13 cellular contexts compared by ENCODE assay signal in the genomic region with DNA sequence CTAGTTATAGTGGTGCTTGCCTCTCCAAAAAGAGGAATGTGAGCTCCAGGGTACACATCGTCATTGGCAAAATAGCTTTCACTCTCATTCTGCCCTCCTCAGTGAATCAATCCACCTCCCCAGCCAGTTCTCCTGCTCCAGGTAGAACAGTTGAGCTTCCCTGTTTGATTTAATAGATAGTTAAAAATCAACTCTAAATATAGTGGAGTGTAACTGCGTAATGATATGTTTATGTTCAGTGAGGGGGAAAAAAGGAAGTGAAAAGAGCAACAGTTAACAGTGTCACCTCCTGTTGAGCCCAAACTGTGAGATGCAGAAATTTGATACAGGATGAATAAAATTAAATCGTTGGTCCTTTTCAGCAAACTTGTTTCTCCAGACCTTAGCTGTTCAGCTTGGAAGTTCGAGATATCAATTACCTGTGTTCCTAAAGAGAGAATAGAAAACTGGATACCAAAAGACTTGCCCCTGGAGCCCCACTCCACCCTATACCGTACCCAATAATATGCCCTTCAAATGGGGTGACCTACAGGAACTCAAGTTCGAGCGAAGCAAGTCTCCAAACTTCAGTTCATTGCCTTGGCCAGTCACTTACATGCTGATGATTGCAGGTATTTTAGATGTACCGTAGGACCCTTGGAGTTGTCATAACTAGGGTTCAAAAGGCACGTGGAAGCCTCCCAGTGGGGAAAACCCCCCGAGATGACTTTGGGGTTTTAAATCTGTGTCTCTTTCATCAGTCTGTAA.
DNase-seq lines count a peak whose midpoint lies in the region; ATAC-seq and TF ChIP-seq lines count a peak whose summit lies in the region.
"Had no signal": no experiment of that assay in that cellular context is flagged by ENCODE, and none has a peak within 500 bp of the region (broad histone marks: within the 10 kb centered on the region; RNA-seq: fewer than 3 reads in every experiment).

No MANE protein-coding gene starts in this region.

- no peak overlapping the region for H3K4me3 Mint-ChIP-seq in activated T-helper 17 cell treated with anti-CD3 and anti-CD28 coated beads, Interleukin-2, amount 50 U/mL, for 72 hours
- H3K4me3 Mint-ChIP-seq: activated CD4-positive, alpha-beta T cell treated with anti-CD3 and anti-CD28 coated beads for 36 hours had no signal

- H3K4me1 ChIP-seq in Karpas-422 (ENCODE audit: low read length): peaks cover 14% of the 10 kb centered on the region

- H3K9ac ChIP-seq in Karpas-422 (ENCODE audit: low read length): no peak overlapping the region; the same call in 1 of the 2 replicates
- H3K9ac ChIP-seq: SK-N-SH had no signal

- DNase-seq in GM10248 (ENCODE audit: extremely low spot score) (peak; percentile 16), Karpas-422 (peak; percentile 59), RPMI8226 (peak; percentile 14), dermis blood vessel endothelial cell (no peak), T1000 (lab: John Stamatoyannopoulos, UW) (no peak), DMS53 treated with DMSO at 0.1 percent for 48 hours (lab: John Stamatoyannopoulos, UW; ENCODE audit: unreplicated experiment) (no peak)
- DNase-seq: activated CD4-positive, alpha-beta T cell treated with anti-CD3 and anti-CD28 coated beads for 36 hours; activated effector memory CD4-positive, alpha-beta T cell treated with anti-CD3 and anti-CD28 coated beads, Interleukin-2, amount 50 U/mL, for 16 hours; mammary epithelial cell; SK-N-SH had no signal

- H3K9me2 ChIP-seq in Karpas-422 (replicated peaks; ENCODE audit: insufficient read depth, low read length): no peaks in the 10 kb centered on the region
- H3K9me2 ChIP-seq: SK-N-SH had no signal

- peaks cover 4% of the 10 kb centered on the region for H3K9me3 Mint-ChIP-seq in activated T-helper 17 cell treated with anti-CD3 and anti-CD28 coated beads, Interleukin-2, amount 50 U/mL, for 72 hours

- no peak overlapping the region for H3K27ac ChIP-seq in Karpas-422 (ENCODE audit: low read length)
- H3K27ac ChIP-seq: cardiac muscle cell had no signal

- H3K4me1 Mint-ChIP-seq in activated T-helper 17 cell treated with anti-CD3 and anti-CD28 coated beads, Interleukin-2, amount 50 U/mL, for 72 hours: no peaks in the 10 kb centered on the region

- H3K4me2 ChIP-seq in Karpas-422 (ENCODE audit: low read depth, low read length, poor library complexity, severe bottlenecking): peak overlapping the region; percentile 34
- H3K4me2 ChIP-seq: SK-N-SH had no signal

- H3K27ac Mint-ChIP-seq in activated T-helper 17 cell treated with anti-CD3 and anti-CD28 coated beads, Interleukin-2, amount 50 U/mL, for 72 hours: no peak overlapping the region
- H3K27ac Mint-ChIP-seq: activated CD4-positive, alpha-beta T cell treated with anti-CD3 and anti-CD28 coated beads for 36 hours had no signal

- peak; percentile 65 for ATAC-seq in GM21390 (IDR thresholded peaks at IDR 0.05; ENCODE audit: unreplicated experiment)
- ATAC-seq in activated T-helper 17 cell treated with anti-CD3 and anti-CD28 coated beads, Interleukin-2, amount 50 U/mL, for 72 hours (replicated peaks): no peak
- ATAC-seq: activated CD4-positive, alpha-beta T cell treated with anti-CD3 and anti-CD28 coated beads for 36 hours had no signal

- H3K36me3 Mint-ChIP-seq in activated T-helper 17 cell treated with anti-CD3 and anti-CD28 coated beads, Interleukin-2, amount 50 U/mL, for 72 hours (ENCODE audit: low read depth): no peaks in the 10 kb centered on the region

- H3K36me3 ChIP-seq in Karpas-422 (ENCODE audit: insufficient read depth, low read length): no peaks in the 10 kb centered on the region
- H3K36me3 ChIP-seq: cardiac muscle cell had no signal

- no peaks in the 10 kb centered on the region for H3K27me3 ChIP-seq in Karpas-422 (ENCODE audit: low read length)
- H3K27me3 ChIP-seq: cardiac muscle cell had no signal

- H4K20me1 ChIP-seq in Karpas-422 (ENCODE audit: insufficient read depth, low read depth, low read length): no peaks in the 10 kb centered on the region

- no peak for TF ChIP-seq CTCF in GM10248 (IDR thresholded peaks at IDR 0.05; ENCODE audit: control extremely low read depth, extremely low read depth, low read depth, missing control alignments)

- H3K4me3 ChIP-seq in Karpas-422 (ENCODE audit: low read length): 0 out of 2 replicates have a peak overlapping the region, but pooled peaks have one; percentile 21
- H3K4me3 ChIP-seq: cardiac muscle cell had no signal

- no peaks in the 10 kb centered on the region for H3K9me3 ChIP-seq in Karpas-422 (ENCODE audit: low read length)
- H3K9me3 ChIP-seq: SK-N-SH had no signal

- CTCF ChIA-PET in GM10248 (lab: Yijun Ruan, JAX): interaction anchor here (2.1 kb wide), 1 partner anchor 13 kb away, joined by 4 read pairs; no protein-coding TSS in a partner anchor

- H3K79me2 ChIP-seq in Karpas-422 (ENCODE audit: low read length): no peaks in the 10 kb centered on the region

- H2AFZ ChIP-seq in Karpas-422 (ENCODE audit: low read length): peak overlapping the region; percentile 74; the same call in 1 of the 2 replicates

- POLR2A ChIA-PET in GM10248 (lab: Yijun Ruan, JAX): no interaction called here

- H3K27me3 Mint-ChIP-seq in activated T-helper 17 cell treated with anti-CD3 and anti-CD28 coated beads, Interleukin-2, amount 50 U/mL, for 72 hours: no peaks in the 10 kb centered on the region
- H3K27me3 Mint-ChIP-seq: activated CD4-positive, alpha-beta T cell treated with anti-CD3 and anti-CD28 coated beads for 36 hours had no signal

Comparison
In these comparisons a context has a peak if more than half of its experiments do, and no peak if none do; other contexts are left out.
1. DNase-seq: peak in GM10248 (single experiment), Karpas-422 (single experiment) and RPMI8226 (single experiment); none in dermis blood vessel endothelial cell (single experiment), T1000 (single experiment) and DMS53 treated with DMSO at 0.1 percent for 48 hours (single experiment).